ENCODE assay signal across 15 cellular contexts in the genomic region with DNA sequence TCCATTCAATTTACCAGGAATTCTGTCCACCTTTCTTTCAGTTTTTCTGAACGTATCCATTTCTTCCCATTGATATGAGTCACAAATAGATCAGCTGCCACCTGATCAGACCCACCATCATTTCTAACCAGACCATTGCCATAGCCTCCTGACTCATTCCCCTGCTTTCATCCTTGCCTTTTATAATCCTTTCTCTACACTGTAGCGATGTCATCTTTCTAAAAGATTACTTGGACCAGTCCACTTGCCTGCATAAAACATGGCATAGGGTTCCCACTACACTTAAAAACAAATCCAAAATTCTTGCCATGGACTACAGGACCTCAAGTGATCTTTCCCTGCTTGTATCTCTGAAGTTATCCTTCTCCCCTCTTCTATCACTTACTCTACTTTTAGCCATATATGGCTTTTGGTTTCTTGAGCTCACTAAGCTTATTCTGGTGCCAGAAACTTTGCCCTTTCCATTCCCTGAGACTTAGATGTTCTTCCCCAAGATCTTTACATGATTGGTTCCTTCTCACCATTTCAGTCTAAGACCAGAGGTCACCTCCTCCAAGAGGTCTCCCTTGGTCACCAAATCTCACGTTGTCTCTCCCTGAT.
DNase-seq lines count a peak whose midpoint lies in the region; ATAC-seq and TF ChIP-seq lines count a peak whose summit lies in the region.
"Had no signal": no experiment of that assay in that cellular context is flagged by ENCODE, and none has a peak within 500 bp of the region (broad histone marks: within the 10 kb centered on the region; RNA-seq: fewer than 3 reads in every experiment).

No MANE protein-coding gene starts in this region.

- no peak overlapping the region for H3K4me3 ChIP-seq in brain microvascular endothelial cell (ENCODE audit: low read depth, low read length)
- H3K4me3 ChIP-seq: gastrocnemius medialis, mucosa of descending colon had no signal

- peak overlapping the region; percentile 71 for H3K27ac ChIP-seq in brain microvascular endothelial cell
- H3K27ac ChIP-seq: gastrocnemius medialis, parathyroid adenoma had no signal

- no peaks in the 10 kb centered on the region for H3K27me3 ChIP-seq in brain microvascular endothelial cell (replicated peaks)
- H3K27me3 ChIP-seq: gastrocnemius medialis had no signal

- in situ Hi-C loops in brain microvascular endothelial cell (cut with HindIII; ENCODE audit: low pct_ligation_motif_present, low sequenced_read_pairs) = no loop called here

- no peak for TF ChIP-seq CTCF in brain microvascular endothelial cell (IDR thresholded peaks at IDR 0.05; ENCODE audit: low read depth, low read length, missing control alignments)

- ATAC-seq in left lobe of liver (no peak), GM21576 (IDR thresholded peaks at IDR 0.05; ENCODE audit: unreplicated experiment) (no peak)
- ATAC-seq: gastrocnemius medialis, HepG2, mucosa of descending colon had no signal

- peak; percentile 14 for DNase-seq in AG20443 (ENCODE audit: low spot score)
- DNase-seq in LoVo (ENCODE audit: low spot score) = peak; percentile 54
- DNase-seq in brain microvascular endothelial cell = no peak
- peak; percentile 39 for DNase-seq in kidney glomerular epithelial cell (lab: John Stamatoyannopoulos, UW)
- DNase-seq in COLO668 (lab: John Stamatoyannopoulos, UW; ENCODE audit: unreplicated experiment) = no peak
- DNase-seq in left lobe of liver (ENCODE audit: low spot score) = no peak
- no peak for DNase-seq in cerebellum (ENCODE audit: low spot score)
- DNase-seq: activated CD4-positive, CD25-positive, alpha-beta regulatory T cell treated with anti-CD3 and anti-CD28 coated beads, Interleukin-2, amount 50 U/mL, for 72 hours; activated naive CD8-positive, alpha-beta T cell treated with anti-CD3 and anti-CD28 coated beads, Interleukin-2, amount 10 ng/mL, durations not matched to agents 7 days and 5 days; gastrocnemius medialis; mucosa of descending colon; NCI-H2227 treated with DMSO at 0.1 percent for 48 hours had no signal

- no peaks in the 10 kb centered on the region for H3K36me3 ChIP-seq in brain microvascular endothelial cell (replicated peaks)
- H3K36me3 ChIP-seq: gastrocnemius medialis had no signal

Comparison
In these comparisons a context has a peak if more than half of its experiments do, and no peak if none do; other contexts are left out.
1. DNase-seq: peak in AG20443 (single experiment), LoVo (single experiment) and kidney glomerular epithelial cell (single experiment); none in brain microvascular endothelial cell (single experiment), COLO668 (single experiment), left lobe of liver (single experiment) and cerebellum (single experiment).